20 cellular contexts compared by ENCODE assay signal in genomic region chr4:69775488-69775887, GRCh38. TPM values are rescaled to one million over a fixed set of nuclear protein-coding genes. Genes with fewer than 3 reads are reported as not detected.
DNase-seq lines count a peak whose midpoint lies in the region; ATAC-seq, FAIRE-seq and TF ChIP-seq lines count a peak whose summit lies in the region.
"Had no signal": no experiment of that assay in that cellular context is flagged by ENCODE, and none has a peak within 500 bp of the region (broad histone marks: within the 10 kb centered on the region; RNA-seq: fewer than 3 reads in every experiment).

No MANE protein-coding gene starts in this region.

- H2AFZ ChIP-seq in ACC112 (ENCODE audit: low read length, unreplicated experiment): peak overlapping the region; percentile 22

- H3K79me2 ChIP-seq in ACC112 (ENCODE audit: control insufficient read depth, insufficient read depth, low read length, unreplicated experiment): no peaks in the 10 kb centered on the region

- H3K27me3 ChIP-seq in ACC112 (ENCODE audit: insufficient read depth, low read length) (no peaks in the 10 kb centered on the region), Peyer's patch (no peaks in the 10 kb centered on the region), pancreas (no peaks in the 10 kb centered on the region)
- H3K27me3 ChIP-seq: SJCRH30 had no signal

- DNase-seq in Peyer's patch (no peak), kidney tubule cell (ENCODE audit: low spot score) (peak; percentile 17), pancreas (no peak), SIG-M5 treated with dmso at 0.1 percent for 504 hours (lab: John Stamatoyannopoulos, UW; ENCODE audit: unreplicated experiment) (no peak)
- DNase-seq: 8988T, DMS153, DND-41, H7, IMR-90, KG1, MM.1S, NCI-H2029, NCI-H526 treated with DMSO at 0.1 percent for 48 hours, SJCRH30 had no signal

- TF ChIP-seq POLR2A in Peyer's patch (IDR thresholded peaks at IDR 0.05): no peak

- H3K4me1 ChIP-seq in ACC112 (ENCODE audit: control insufficient read depth, insufficient read depth, low read length, unreplicated experiment): peaks cover 12% of the 10 kb centered on the region
- no peaks in the 10 kb centered on the region for H3K4me1 ChIP-seq in Peyer's patch
- peaks cover 0 to 17% (median 4%) of the 10 kb centered on the region in 3 donors for H3K4me1 ChIP-seq in pancreas
- H3K4me1 ChIP-seq: SJCRH30 had no signal

- no peak overlapping the region for H3K27ac ChIP-seq in ACC112 (ENCODE audit: low read depth, low read length)
- peak overlapping the region in 3 of 4 donors; percentile 33 to 78 (median 67) for H3K27ac ChIP-seq in Peyer's patch
- no peak overlapping the region for H3K27ac ChIP-seq in pancreas
- H3K27ac ChIP-seq: SJCRH30 had no signal

- no peak overlapping the region for H3K4me3 ChIP-seq in ACC112 (ENCODE audit: low read depth, low read length)
- H3K4me3 ChIP-seq in Peyer's patch: peak overlapping the region in 2 of 4 donors; percentile 21 to 28
- H3K4me3 ChIP-seq in pancreas: no peak overlapping the region
- H3K4me3 ChIP-seq: SJCRH30 had no signal

- peak; percentile 63 for FAIRE-seq in pancreas (lab: Jason Lieb, UNC)
- FAIRE-seq: GM12892 had no signal

- H3K36me3 ChIP-seq in ACC112 (ENCODE audit: insufficient read depth, low read length) (no peaks in the 10 kb centered on the region), Peyer's patch (no peaks in the 10 kb centered on the region), pancreas (no peaks in the 10 kb centered on the region)
- H3K36me3 ChIP-seq: SJCRH30 had no signal

- ATAC-seq in pancreas (no peak), HG03354 (IDR thresholded peaks at IDR 0.05; ENCODE audit: poor library complexity, severe bottlenecking, unreplicated experiment) (no peak), GM18867 (IDR thresholded peaks at IDR 0.05; ENCODE audit: unreplicated experiment) (no peak)
- ATAC-seq: Panc1 had no signal

- WGBS in pancreas, 2 donors: 66 to 68% methylated on average over 1 of the region's 1 CpG

- intact Hi-C loops in pancreas (cut with DNase I): no loop called here

- H3K9me3 ChIP-seq in Peyer's patch (no peaks in the 10 kb centered on the region), pancreas (no peaks in the 10 kb centered on the region)
- H3K9me3 ChIP-seq: SJCRH30 had no signal

- TF ChIP-seq CTCF in Peyer's patch (IDR thresholded peaks at IDR 0.05) (no peak), pancreas (IDR thresholded peaks at IDR 0.05) (no peak)

RNA-seq across cellular contexts. Expression of gene SULT1B1, which starts 15.1 kb away (rescaled TPM):
- total RNA-seq in Peyer's patch: 100 to 1,000 TPM in 2 of 4 donors, 10 to 100 TPM in 2; 15.7 to 137 (median 99.9) TPM
- total RNA-seq in pancreas: 1 to 10 TPM in 2 of 6 donors, under 1 TPM in 4; 0.08 to 2.1 (median 0.40) TPM
- polyA plus RNA-seq in pancreas: under 1 TPM; 0.05 to 0.08 TPM
- total RNA-seq: H7 had no signal
- polyA plus RNA-seq: BJ had no signal

Comparison
In these comparisons a context has a peak if more than half of its experiments do, and no peak if none do; other contexts are left out.
1. H3K27ac ChIP-seq: peak in Peyer's patch (3 of 4); none in ACC112 (single experiment) and pancreas (0 of 4).
2. RNA of gene SULT1B1, which starts 15.1 kb away (total RNA-seq): 15.7 to 137 TPM in Peyer's patch; 0.08 to 2.1 TPM in pancreas; every median in the first group is over 4 times any median in the second.